In the genomic region with DNA sequence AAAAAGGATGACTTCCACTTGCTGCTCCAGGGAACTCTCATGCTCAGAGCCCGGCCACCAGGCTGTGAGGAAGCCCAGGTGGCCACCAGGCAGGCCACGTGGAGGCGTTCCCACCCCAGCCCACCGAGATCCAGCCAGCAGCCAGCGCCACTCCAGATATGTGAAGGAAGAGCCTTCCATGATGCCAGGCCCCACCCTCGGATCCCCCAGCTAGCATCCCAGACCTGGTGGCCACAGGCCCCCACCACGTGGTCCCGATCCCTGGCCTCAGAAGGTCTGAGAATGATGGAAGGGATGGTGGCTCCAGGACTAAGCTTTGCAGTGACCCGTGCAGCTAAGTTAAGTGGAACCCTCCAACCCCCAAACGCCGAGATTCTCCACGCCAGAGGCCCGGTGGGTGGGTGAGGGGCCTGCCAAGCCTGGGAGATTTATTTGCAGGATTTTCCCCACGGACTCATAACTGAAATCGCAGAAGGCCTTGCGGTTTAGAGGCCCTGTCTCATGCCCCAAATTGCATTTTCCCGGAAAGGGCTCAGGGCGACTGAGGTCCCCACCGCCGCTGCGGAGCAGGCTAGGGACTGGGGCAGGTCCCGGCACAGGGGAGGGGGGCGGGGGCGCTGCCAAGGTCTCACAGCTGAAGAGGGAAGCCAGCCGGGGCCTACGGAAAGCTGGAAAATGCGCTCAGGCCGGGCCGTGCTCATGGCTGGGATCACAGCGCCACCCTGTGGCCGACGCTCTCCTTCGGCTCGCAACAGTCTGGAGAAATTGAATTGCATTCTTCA, we compare ENCODE assay signal across 8 cellular contexts. TPM values are rescaled to one million over a fixed set of nuclear protein-coding genes. Genes with fewer than 3 reads are reported as not detected.
DNase-seq lines count a peak whose midpoint lies in the region; ATAC-seq and TF ChIP-seq lines count a peak whose summit lies in the region.

No MANE protein-coding gene starts in this region.

- peak; percentile 90 for TF ChIP-seq CTCF in AG04449 (IDR thresholded peaks at IDR 0.05; ENCODE audit: insufficient read depth, low read length, missing control alignments)
- TF ChIP-seq CTCF in GM12875 (IDR thresholded peaks at IDR 0.05; ENCODE audit: borderline replicate concordance, insufficient read depth, low read depth, low read length): peak; percentile 81
- TF ChIP-seq CTCF in heart left ventricle (IDR thresholded peaks at IDR 0.05): peak; percentile 69 to 89 (median 80)
- TF ChIP-seq CTCF in progenitor cell of endocrine pancreas (IDR thresholded peaks at IDR 0.05; ENCODE audit: unreplicated experiment): peak; percentile 97

- intact Hi-C loops in heart left ventricle (cut with DNase I): loop anchor here in 9 of 10 donors (2.0 to 10.0 kb wide), 13 partner anchors 63 to 1031 kb away; no protein-coding TSS in a partner anchor

- no peak for TF ChIP-seq POLR2A in heart left ventricle (IDR thresholded peaks at IDR 0.05)

- POLR2A ChIA-PET in AG04449 (lab: Yijun Ruan, JAX): no interaction called here

- no peak overlapping the region for H3K27ac Mint-ChIP-seq in progenitor cell of endocrine pancreas

- WGBS in heart left ventricle, 4 donors: 13 to 37% (median 35%) methylated on average over 22 to 34 of the region's 34 CpGs

- H3K27ac ChIP-seq in heart left ventricle: no peak overlapping the region

- peaks cover 1% of the 10 kb centered on the region for H3K36me3 Mint-ChIP-seq in progenitor cell of endocrine pancreas (ENCODE audit: insufficient read depth)

- peak; percentile 47 to 91 (median 86) for ATAC-seq in heart left ventricle
- ATAC-seq in GM21786 (IDR thresholded peaks at IDR 0.05; ENCODE audit: unreplicated experiment): no peak

- H3K36me3 ChIP-seq in heart left ventricle: no peaks in the 10 kb centered on the region

- peaks cover 8% of the 10 kb centered on the region for H3K9me3 Mint-ChIP-seq in progenitor cell of endocrine pancreas (ENCODE audit: low read depth)

- H3K9me3 ChIP-seq in heart left ventricle: no peaks in the 10 kb centered on the region

- H3K4me1 Mint-ChIP-seq in progenitor cell of endocrine pancreas (ENCODE audit: low read depth): peaks cover 7% of the 10 kb centered on the region

- peaks cover 0 to 10% (median 2%) of the 10 kb centered on the region in 12 donors for H3K4me1 ChIP-seq in heart left ventricle

- DNase-seq in AG04449 (ENCODE audit: low read depth, low spot score): peak; percentile 9
- peak; percentile 42 for DNase-seq in LHCN-M2 (ENCODE audit: low read depth)
- peak; percentile 65 to 69 for DNase-seq in SHP77 (lab: John Stamatoyannopoulos, UW)
- DNase-seq in amniotic stem cell (lab: John Stamatoyannopoulos, UW): peak; percentile 72
- DNase-seq in heart left ventricle: peak; percentile 58 to 82 (median 66)
- DNase-seq in progenitor cell of endocrine pancreas (ENCODE audit: low spot score, unreplicated experiment): peak; percentile 67

- H3K4me3 ChIP-seq in AG04449 (ENCODE audit: low read depth, low read length): no peak overlapping the region
- no peak overlapping the region for H3K4me3 ChIP-seq in GM12875 (ENCODE audit: low read depth, low read length)
- peak overlapping the region in 2 of 12 donors; percentile 3 to 12 for H3K4me3 ChIP-seq in heart left ventricle

- H3K27me3 ChIP-seq in heart left ventricle: peaks cover 0 to 4% (median 0%) of the 10 kb centered on the region in 9 donors

- no peak overlapping the region for H3K4me3 Mint-ChIP-seq in progenitor cell of endocrine pancreas (ENCODE audit: low read depth)

- CTCF ChIA-PET in AG04449 (lab: Yijun Ruan, JAX): interaction anchor here (0.6 to 8.1 kb wide), 21 partner anchors 13 to 1250 kb away, joined by 3 to 67 read pairs (median 4); no protein-coding TSS in a partner anchor

- peaks cover 8% of the 10 kb centered on the region for H3K27me3 Mint-ChIP-seq in progenitor cell of endocrine pancreas

RNA-seq across cellular contexts. Expression of a gene that starts 31.1 kb away (rescaled TPM):
- total RNA-seq in LHCN-M2 (2014; rRNA removed): not detected in 2 replicates
- not detected for polyA plus RNA-seq in LHCN-M2 (2012)
- total RNA-seq in heart left ventricle: 1 to 10 TPM in 5 of 9 donors, under 1 TPM in 4; 0.35 to 8.4 (median 1.5) TPM
- polyA plus RNA-seq in heart left ventricle: 1 to 10 TPM; 1.2 to 1.4 TPM
- not detected in 2 replicates for total RNA-seq in progenitor cell of endocrine pancreas

Comparison
In these comparisons a context has a peak if more than half of its experiments do, and no peak if none do; other contexts are left out.
1. DNase-seq: peak in every context shown above with its lines; median percentile 72 in amniotic stem cell; 67 in SHP77; 67 in progenitor cell of endocrine pancreas; 66 in heart left ventricle; 42 in LHCN-M2; 9 in AG04449.